In the genomic region with DNA sequence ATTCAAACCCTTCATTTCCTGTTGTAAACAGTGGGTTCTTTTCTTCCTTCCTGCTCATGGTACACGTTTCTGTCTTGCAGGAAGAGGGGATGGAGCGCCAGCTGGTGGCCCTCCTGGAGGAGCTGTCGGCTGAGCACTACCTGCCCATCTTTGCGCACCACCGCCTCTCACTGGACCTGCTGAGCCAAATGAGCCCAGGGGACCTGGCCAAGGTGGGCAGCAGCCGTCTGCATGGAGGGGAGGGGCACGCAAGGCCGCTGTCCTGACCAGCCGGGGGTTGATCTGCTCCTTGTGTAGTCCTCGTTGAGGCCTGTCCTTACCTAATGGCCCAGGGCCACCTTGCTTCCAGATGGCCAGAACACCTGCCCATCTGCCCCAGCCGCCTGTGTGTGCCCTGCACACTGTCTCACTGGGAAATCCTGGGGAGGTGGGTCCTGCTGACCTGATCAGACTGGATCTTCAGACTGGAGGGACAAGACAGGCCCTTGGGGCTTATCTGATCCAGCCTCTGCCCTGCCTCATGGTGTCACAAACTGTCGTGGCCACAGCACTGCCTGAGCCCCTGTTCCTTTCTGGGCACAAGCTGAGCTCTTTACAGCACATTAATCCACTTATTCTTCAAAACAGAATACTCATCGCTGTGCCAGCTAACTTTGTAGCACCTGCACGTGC, we compare ENCODE assay signal across 11 cellular contexts. TPM values are rescaled to one million over a fixed set of nuclear protein-coding genes. Genes with fewer than 3 reads are reported as not detected.
DNase-seq lines count a peak whose midpoint lies in the region; ATAC-seq and TF ChIP-seq lines count a peak whose summit lies in the region.
"Had no signal": no experiment of that assay in that cellular context is flagged by ENCODE, and none has a peak within 500 bp of the region (broad histone marks: within the 10 kb centered on the region; RNA-seq: fewer than 3 reads in every experiment).

No MANE protein-coding gene starts in this region.

- H3K27ac ChIP-seq in Panc1 (ENCODE audit: low read length) (peak overlapping the region; percentile 76; the same call in 1 of the 2 replicates), stomach smooth muscle (ENCODE audit: low read length) (peak overlapping the region; percentile 71)

- H3K4me1 ChIP-seq in Panc1 (ENCODE audit: control insufficient read depth, insufficient read depth, low read length): peaks cover 10% of the 10 kb centered on the region
- H3K4me1 ChIP-seq in stomach smooth muscle (ENCODE audit: control insufficient read depth, insufficient read depth, low read length): peaks cover 9% of the 10 kb centered on the region
- H3K4me1 ChIP-seq: A549 had no signal

- peaks cover 7% of the 10 kb centered on the region for H3K4me1 Mint-ChIP-seq in activated CD4-positive, alpha-beta T cell treated with anti-CD3 and anti-CD28 coated beads, Interleukin-2, amount 10 ng/mL, durations not matched to agents 7 days and 5 days
- peaks cover 5% of the 10 kb centered on the region for H3K4me1 Mint-ChIP-seq in activated CD4-positive, alpha-beta T cell treated with anti-CD3 and anti-CD28 coated beads, Interleukin-2, amount 10 ng/mL, durations not matched to agents 24 days and 14 days
- H3K4me1 Mint-ChIP-seq in Calu3 (ENCODE audit: low read depth, unreplicated experiment): no peaks in the 10 kb centered on the region

- TF ChIP-seq CTCF in Panc1 (IDR thresholded peaks at IDR 0.05) (no peak; the same call in 1 of the 2 replicates), Calu3 (IDR thresholded peaks at IDR 0.05; ENCODE audit: unreplicated experiment) (no peak)

- TF ChIP-seq POLR2A in erythroblast (IDR thresholded peaks at IDR 0.05; ENCODE audit: low read length): no peak

- ATAC-seq in Panc1 (no peak; the same call in 1 of the 2 replicates), HG02885 (IDR thresholded peaks at IDR 0.05; ENCODE audit: poor library complexity, unreplicated experiment) (no peak)

- intact Hi-C loops in activated CD4-positive, alpha-beta T cell treated with anti-CD3 and anti-CD28 coated beads, Interleukin-2, amount 10 ng/mL, durations not matched to agents 24 days and 14 days (cut with micrococcal nuclease): no loop called here
- intact Hi-C loops in Panc1 (cut with micrococcal nuclease; ENCODE audit: unreplicated experiment): no loop called here
- intact Hi-C loops in Calu3 (cut with micrococcal nuclease; ENCODE audit: unreplicated experiment): no loop called here

- DNase-seq in activated CD4-positive, alpha-beta T cell treated with anti-CD3 and anti-CD28 coated beads, Interleukin-2, amount 10 ng/mL, durations not matched to agents 7 days and 5 days: no peak
- no peak for DNase-seq in activated CD4-positive, alpha-beta T cell treated with anti-CD3 and anti-CD28 coated beads, Interleukin-2, amount 10 ng/mL, durations not matched to agents 24 days and 14 days
- no peak for DNase-seq in Panc1 (ENCODE audit: low read depth, low spot score)
- peak; percentile 34 to 48 for DNase-seq in erythroblast (lab: John Stamatoyannopoulos, UW)
- DNase-seq in Calu3: no peak
- no peak for DNase-seq in RPMI8226
- DNase-seq: effector CD4-positive, alpha-beta T cell; nucleus accumbens had no signal

- peaks cover 8% of the 10 kb centered on the region for H3K36me3 Mint-ChIP-seq in activated CD4-positive, alpha-beta T cell treated with anti-CD3 and anti-CD28 coated beads, Interleukin-2, amount 10 ng/mL, durations not matched to agents 7 days and 5 days (ENCODE audit: low read depth)
- H3K36me3 Mint-ChIP-seq in activated CD4-positive, alpha-beta T cell treated with anti-CD3 and anti-CD28 coated beads, Interleukin-2, amount 10 ng/mL, durations not matched to agents 24 days and 14 days (ENCODE audit: low read depth): peaks cover 16% of the 10 kb centered on the region
- peaks cover 51% of the 10 kb centered on the region for H3K36me3 Mint-ChIP-seq in Calu3 (ENCODE audit: insufficient read depth, unreplicated experiment)

- H3K4me3 ChIP-seq in Panc1 (ENCODE audit: low read depth in 2 of 2, low read length in 2 of 2) (no peak overlapping the region), stomach smooth muscle (ENCODE audit: low read length in 2 of 2) (no peak overlapping the region)
- H3K4me3 ChIP-seq: A549 had no signal

- H3K27me3 Mint-ChIP-seq in activated CD4-positive, alpha-beta T cell treated with anti-CD3 and anti-CD28 coated beads, Interleukin-2, amount 10 ng/mL, durations not matched to agents 7 days and 5 days: no peaks in the 10 kb centered on the region
- H3K27me3 Mint-ChIP-seq in activated CD4-positive, alpha-beta T cell treated with anti-CD3 and anti-CD28 coated beads, Interleukin-2, amount 10 ng/mL, durations not matched to agents 24 days and 14 days: no peaks in the 10 kb centered on the region
- H3K27me3 Mint-ChIP-seq in Calu3 (ENCODE audit: unreplicated experiment): no peaks in the 10 kb centered on the region

- H3K9me3 ChIP-seq in Panc1 (ENCODE audit: control insufficient read depth, insufficient read depth, low read depth, low read length) (no peaks in the 10 kb centered on the region), stomach smooth muscle (ENCODE audit: control insufficient read depth in 2 of 2, low read length in 2 of 2) (no peaks in the 10 kb centered on the region)
- H3K9me3 ChIP-seq: A549 had no signal

- in situ Hi-C loops in Panc1 (cut with HindIII; ENCODE audit: low pct_unique_long_range_greater_than_20kb, low sequenced_read_pairs): no loop called here

- no peaks in the 10 kb centered on the region for H3K9me3 Mint-ChIP-seq in activated CD4-positive, alpha-beta T cell treated with anti-CD3 and anti-CD28 coated beads, Interleukin-2, amount 10 ng/mL, durations not matched to agents 7 days and 5 days
- no peaks in the 10 kb centered on the region for H3K9me3 Mint-ChIP-seq in activated CD4-positive, alpha-beta T cell treated with anti-CD3 and anti-CD28 coated beads, Interleukin-2, amount 10 ng/mL, durations not matched to agents 24 days and 14 days
- no peaks in the 10 kb centered on the region for H3K9me3 Mint-ChIP-seq in Calu3 (ENCODE audit: low read depth, unreplicated experiment)

- BruUV-seq in Panc1 (replicated peaks; lab: Mats Ljungman, UMichigan) (no TSS peak), Calu3 (replicated peaks; lab: Mats Ljungman, UMichigan) (no TSS peak)

- no peaks in the 10 kb centered on the region for H3K27me3 ChIP-seq in Panc1 (ENCODE audit: control insufficient read depth, insufficient read depth, low read length)
- no peaks in the 10 kb centered on the region for H3K27me3 ChIP-seq in stomach smooth muscle (ENCODE audit: control insufficient read depth in 1 of 2, insufficient read depth in 2 of 2, low read length in 2 of 2)

- H3K36me3 ChIP-seq in Panc1 (ENCODE audit: control insufficient read depth, insufficient read depth, low read length): no peaks in the 10 kb centered on the region
- peaks cover 35 to 51% of the 10 kb centered on the region in 2 donors for H3K36me3 ChIP-seq in stomach smooth muscle (ENCODE audit: control insufficient read depth in 2 of 2, insufficient read depth in 2 of 2, low read length in 2 of 2)

- no peak overlapping the region for H3K4me3 Mint-ChIP-seq in activated CD4-positive, alpha-beta T cell treated with anti-CD3 and anti-CD28 coated beads, Interleukin-2, amount 10 ng/mL, durations not matched to agents 7 days and 5 days
- H3K4me3 Mint-ChIP-seq in activated CD4-positive, alpha-beta T cell treated with anti-CD3 and anti-CD28 coated beads, Interleukin-2, amount 10 ng/mL, durations not matched to agents 24 days and 14 days: no peak overlapping the region
- no peak overlapping the region for H3K4me3 Mint-ChIP-seq in Calu3 (ENCODE audit: low read depth, unreplicated experiment)

- CTCF ChIA-PET in activated CD4-positive, alpha-beta T cell treated with anti-CD3 and anti-CD28 coated beads, Interleukin-2, amount 10 ng/mL, durations not matched to agents 7 days and 5 days (lab: Charles Lee): no interaction called here
- CTCF ChIA-PET in Panc1 (lab: Charles Lee): no interaction called here
- CTCF ChIA-PET in Calu3 (lab: Charles Lee): no interaction called here

- H3K27ac Mint-ChIP-seq in activated CD4-positive, alpha-beta T cell treated with anti-CD3 and anti-CD28 coated beads, Interleukin-2, amount 10 ng/mL, durations not matched to agents 7 days and 5 days: peak overlapping the region; percentile 57
- no peak overlapping the region for H3K27ac Mint-ChIP-seq in activated CD4-positive, alpha-beta T cell treated with anti-CD3 and anti-CD28 coated beads, Interleukin-2, amount 10 ng/mL, durations not matched to agents 24 days and 14 days
- no peak overlapping the region for H3K27ac Mint-ChIP-seq in Calu3 (ENCODE audit: unreplicated experiment)

- POLR2A ChIA-PET in activated CD4-positive, alpha-beta T cell treated with anti-CD3 and anti-CD28 coated beads, Interleukin-2, amount 10 ng/mL, durations not matched to agents 7 days and 5 days (lab: Charles Lee): interaction anchor here (0.5 kb wide), 1 partner anchor 676 kb away, joined by 3 read pairs; no protein-coding TSS in a partner anchor
- POLR2A ChIA-PET in Panc1 (lab: Charles Lee): no interaction called here

- H3K9ac ChIP-seq in stomach smooth muscle (ENCODE audit: low read length in 2 of 2): no peak overlapping the region

RNA-seq across cellular contexts. Expression of a gene that starts 44.7 kb away (rescaled TPM):
- 10 to 100 TPM; 13.3 to 13.6 TPM for total RNA-seq in activated CD4-positive, alpha-beta T cell treated with anti-CD3 and anti-CD28 coated beads, Interleukin-2, amount 10 ng/mL, durations not matched to agents 7 days and 5 days
- 24.6 and 26.4 TPM in 2 replicates for total RNA-seq in activated CD4-positive, alpha-beta T cell treated with anti-CD3 and anti-CD28 coated beads, Interleukin-2, amount 10 ng/mL, durations not matched to agents 24 days and 14 days
- total RNA-seq in Panc1 (2021; ENCODE audit: unreplicated experiment) (15.4 TPM), Calu3 (2022) (12.0 and 18.4 TPM in 2 replicates)
- polyA plus RNA-seq in Panc1 (2012; ENCODE audit: insufficient read length): 21.1 TPM

RNA-seq across cellular contexts. Expression of a gene that starts 44.8 kb away (rescaled TPM):
- 1,000 to 10,000 TPM; 1,186 to 1,386 TPM for total RNA-seq in activated CD4-positive, alpha-beta T cell treated with anti-CD3 and anti-CD28 coated beads, Interleukin-2, amount 10 ng/mL, durations not matched to agents 7 days and 5 days
- total RNA-seq in activated CD4-positive, alpha-beta T cell treated with anti-CD3 and anti-CD28 coated beads, Interleukin-2, amount 10 ng/mL, durations not matched to agents 24 days and 14 days: 1,245 and 1,252 TPM in 2 replicates
- 951 TPM for total RNA-seq in Panc1 (2021; ENCODE audit: unreplicated experiment)
- polyA plus RNA-seq in Panc1 (2012; ENCODE audit: insufficient read length): 1,315 TPM
- total RNA-seq in Calu3 (2022): 788 and 855 TPM in 2 replicates

Comparison
In these comparisons a context has a peak if more than half of its experiments do, and no peak if none do; other contexts are left out.
1. DNase-seq: peak in erythroblast (2 of 2); none in activated CD4-positive, alpha-beta T cell treated with anti-CD3 and anti-CD28 coated beads, Interleukin-2, amount 10 ng/mL, durations not matched to agents 7 days and 5 days (single experiment), activated CD4-positive, alpha-beta T cell treated with anti-CD3 and anti-CD28 coated beads, Interleukin-2, amount 10 ng/mL, durations not matched to agents 24 days and 14 days (single experiment), Panc1 (single experiment), Calu3 (single experiment) and RPMI8226 (single experiment).